8 cellular contexts compared by ENCODE assay signal in genomic region chr18:8654482-8655451, GRCh38. TPM values are rescaled to one million over a fixed set of nuclear protein-coding genes. Genes with fewer than 3 reads are reported as not detected.
DNase-seq lines count a peak whose midpoint lies in the region; ATAC-seq and TF ChIP-seq lines count a peak whose summit lies in the region.

No MANE protein-coding gene starts in this region.

- ATAC-seq in HG02884 (IDR thresholded peaks at IDR 0.05; ENCODE audit: unreplicated experiment): no peak

- H3K27ac ChIP-seq in breast epithelium: no peak overlapping the region

- no peaks in the 10 kb centered on the region for H3K36me3 ChIP-seq in breast epithelium

- H3K9me3 ChIP-seq in breast epithelium: no peaks in the 10 kb centered on the region

- DNase-seq in SIG-M5 treated with dmso at 0.1 percent for 504 hours (lab: John Stamatoyannopoulos, UW; ENCODE audit: unreplicated experiment): peak; percentile 18
- DNase-seq in SIG-M5 (lab: John Stamatoyannopoulos, UW): no peak
- DNase-seq in NCI-H2227 treated with DMSO at 0.1 percent for 48 hours (lab: John Stamatoyannopoulos, UW): peak; percentile 39
- no peak for DNase-seq in breast epithelium (ENCODE audit: low spot score in 2 of 2)
- peak; percentile 57 for DNase-seq in medulla oblongata (ENCODE audit: extremely low spot score)
- no peak for DNase-seq in T-helper 1 cell
- no peak for DNase-seq in activated T-cell treated with anti-CD3 and anti-CD28 coated beads, Interleukin-2, amount 50 U/mL, for 48 hours

- H3K4me3 ChIP-seq in breast epithelium: no peak overlapping the region

- no peaks in the 10 kb centered on the region for H3K4me1 ChIP-seq in breast epithelium

- intact Hi-C loops in breast epithelium (cut with DNase I; ENCODE audit: low total_unique reads): no loop called here

- no peak for TF ChIP-seq POLR2A in breast epithelium (IDR thresholded peaks at IDR 0.05)

- TF ChIP-seq CTCF in breast epithelium (IDR thresholded peaks at IDR 0.05): peak; percentile 78 to 94 (median 79)

- H3K27me3 ChIP-seq in breast epithelium: no peaks in the 10 kb centered on the region

RNA-seq across cellular contexts. Expression of gene RAB12, which starts 45.5 kb away (rescaled TPM):
- total RNA-seq in breast epithelium: 10 to 100 TPM; 46.5 to 64.0 (median 55.0) TPM

RNA-seq across cellular contexts. Expression of gene MTCL1, which starts 50.6 kb away (rescaled TPM):
- total RNA-seq in breast epithelium: 1 to 10 TPM; 4.9 to 9.1 (median 7.2) TPM

Comparison
In these comparisons a context has a peak if more than half of its experiments do, and no peak if none do; other contexts are left out.
1. DNase-seq: peak in SIG-M5 treated with dmso at 0.1 percent for 504 hours (single experiment), NCI-H2227 treated with DMSO at 0.1 percent for 48 hours (single experiment) and medulla oblongata (single experiment); none in SIG-M5 (single experiment), breast epithelium (0 of 2), T-helper 1 cell (0 of 5) and activated T-cell treated with anti-CD3 and anti-CD28 coated beads, Interleukin-2, amount 50 U/mL, for 48 hours (0 of 2).